ENCODE assay signal across 14 cellular contexts in the genomic region with DNA sequence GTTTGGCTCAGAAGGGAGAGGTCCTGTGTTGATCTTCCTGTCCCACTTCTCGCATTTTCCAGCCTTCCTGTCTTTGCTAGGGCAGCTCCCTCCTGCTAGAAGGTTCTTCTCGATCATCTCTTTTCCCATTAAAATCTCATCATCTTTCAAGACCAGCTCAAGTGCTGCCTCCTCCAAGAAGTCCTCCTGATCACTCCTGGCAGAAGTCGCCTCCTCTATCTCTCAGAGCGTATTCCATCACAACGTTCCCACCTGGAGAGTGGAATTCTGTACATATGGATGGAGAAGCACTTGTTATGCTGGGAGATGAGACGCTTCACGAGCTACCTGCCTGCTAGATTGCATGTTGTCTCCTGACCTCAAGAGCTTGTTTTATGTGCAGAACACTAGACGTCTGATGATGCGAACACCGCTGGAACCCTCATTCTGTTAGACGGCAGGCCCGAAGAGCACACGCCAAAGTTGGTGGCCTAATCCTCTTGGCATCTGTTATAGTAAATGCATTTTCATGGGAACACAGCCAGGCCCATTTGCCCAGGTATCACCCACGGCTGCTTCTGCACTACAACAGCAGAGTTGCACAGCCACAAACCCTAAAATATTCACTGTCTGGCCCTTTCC.
DNase-seq lines count a peak whose midpoint lies in the region; ATAC-seq, FAIRE-seq and TF ChIP-seq lines count a peak whose summit lies in the region.
"Had no signal": no experiment of that assay in that cellular context is flagged by ENCODE, and none has a peak within 500 bp of the region (broad histone marks: within the 10 kb centered on the region; RNA-seq: fewer than 3 reads in every experiment).

No MANE protein-coding gene starts in this region.

- H2AFZ ChIP-seq in PC-9: no peak overlapping the region
- no peak overlapping the region for H2AFZ ChIP-seq in H1 (ENCODE audit: low read length)

- peak overlapping the region; percentile 15 for H3K4me3 Mint-ChIP-seq in Calu3 (ENCODE audit: low read depth, unreplicated experiment)
- H3K4me3 Mint-ChIP-seq: WTC11 had no signal

- no peaks in the 10 kb centered on the region for H3K36me3 ChIP-seq in PC-9 (ENCODE audit: low read depth)
- no peaks in the 10 kb centered on the region for H3K36me3 ChIP-seq in H1 (ENCODE audit: control insufficient read depth in 2 of 4, insufficient read depth in 4 of 4, low read length in 3 of 4)

- POLR2A ChIA-PET in PC-9 (lab: Charles Lee; ENCODE audit: unreplicated experiment): interaction anchor here (0.7 to 1.5 kb wide), 7 partner anchors 10 to 229 kb away, joined by 3 to 23 read pairs (median 4); partner anchors contain the start of gene PAXIP1
- POLR2A ChIA-PET in H1 (lab: Charles Lee; ENCODE audit: partially characterized antibody): no interaction called here

- no peak for ATAC-seq in GM21825 (IDR thresholded peaks at IDR 0.05; ENCODE audit: unreplicated experiment)

- H2BK5ac ChIP-seq in H1 (ENCODE audit: low read depth, low read length): no peak overlapping the region

- peaks cover 14% of the 10 kb centered on the region for H3K36me3 Mint-ChIP-seq in Calu3 (ENCODE audit: insufficient read depth, unreplicated experiment)
- H3K36me3 Mint-ChIP-seq: WTC11 had no signal

- H2BK12ac ChIP-seq in H1 (ENCODE audit: low read depth, low read length): no peak overlapping the region

- H3K9me2 ChIP-seq in PC-9 (ENCODE audit: insufficient read depth): no peaks in the 10 kb centered on the region

- peaks cover 35% of the 10 kb centered on the region for H3K4me1 Mint-ChIP-seq in Calu3 (ENCODE audit: low read depth, unreplicated experiment)

- H4K8ac ChIP-seq in H1 (ENCODE audit: extremely low read depth, insufficient read depth, low read length): no peak overlapping the region

- H3K9ac ChIP-seq in H1 (replicated peaks in 1 of 4; ENCODE audit: extremely low read depth in 1 of 4, low read depth in 3 of 4, low read length in 3 of 4): no peak overlapping the region

- H2BK15ac ChIP-seq in H1 (ENCODE audit: low read length): 0 out of 2 replicates have a peak overlapping the region, but pooled peaks have one; percentile 89

- no peak overlapping the region for H3K56ac ChIP-seq in H1 (replicated peaks; ENCODE audit: insufficient read length, low read depth, low read length)

- peaks cover 4% of the 10 kb centered on the region; the same call in 1 of the 2 replicates for H3K27me3 ChIP-seq in PC-9 (ENCODE audit: insufficient read depth, low read depth)
- peaks cover 0 to 15% (median 7%) of the 10 kb centered on the region in 4 experiments; a peak in 5 of 7 replicates for H3K27me3 ChIP-seq in H1 (replicated peaks in 1 of 4; ENCODE audit: control insufficient read depth in 3 of 4, extremely low read depth in 1 of 4, insufficient read depth in 3 of 4, low read length in 3 of 4)

- no peaks in the 10 kb centered on the region for H3K23me2 ChIP-seq in H1 (ENCODE audit: low read depth, low read length)

- 0 out of 2 replicates have a peak overlapping the region, but pooled peaks have one; percentile 2 for H3K4me3 ChIP-seq in PC-9
- H3K4me3 ChIP-seq in H1 (ENCODE audit: extremely low read depth in 1 of 4, insufficient read depth in 2 of 4, low read depth in 3 of 4, low read length in 4 of 4): no peak overlapping the region
- H3K4me3 ChIP-seq: SK-N-MC had no signal

- H3K27ac Mint-ChIP-seq in Calu3 (ENCODE audit: unreplicated experiment): peak overlapping the region; percentile 93
- H3K27ac Mint-ChIP-seq: WTC11 had no signal

- H3K27ac ChIP-seq in PC-9 (peak overlapping the region; percentile 50), H1 (ENCODE audit: low read depth, low read length) (no peak overlapping the region)
- H3K27ac ChIP-seq: SK-N-MC had no signal

- H3K4me2 ChIP-seq in PC-9 (peak overlapping the region; percentile 56), H1 (ENCODE audit: insufficient read depth in 1 of 2, low read depth in 2 of 2, low read length in 2 of 2) (no peak overlapping the region)

- TF ChIP-seq RAD21 in H1 (IDR thresholded peaks at IDR 0.05 in 1 of 2, conservative IDR thresholded peaks at IDR 0.05 in 1 of 2; ENCODE audit: low read depth in 2 of 2, low read length in 2 of 2): no peak

- no peak overlapping the region for H2BK120ac ChIP-seq in H1 (replicated peaks; ENCODE audit: low read depth, low read length)

- no peak overlapping the region for H4K91ac ChIP-seq in H1 (replicated peaks; ENCODE audit: insufficient read length, low read length)

- BruUV-seq in Calu3 (replicated peaks; lab: Mats Ljungman, UMichigan) (TSS peak; percentile 93), PC-9 (replicated peaks; lab: Mats Ljungman, UMichigan) (TSS peak; percentile 92)

- H4K20me1 ChIP-seq in PC-9 (ENCODE audit: insufficient read depth): no peaks in the 10 kb centered on the region
- no peaks in the 10 kb centered on the region for H4K20me1 ChIP-seq in H1 (replicated peaks in 1 of 2; ENCODE audit: control insufficient read depth in 1 of 2, insufficient read depth in 2 of 2, low read length in 2 of 2)

- no peak overlapping the region for H3K14ac ChIP-seq in H1 (ENCODE audit: insufficient read length)

- no peaks in the 10 kb centered on the region for H3K27me3 Mint-ChIP-seq in Calu3 (ENCODE audit: unreplicated experiment)

- no peak overlapping the region for H3K18ac ChIP-seq in H1 (ENCODE audit: extremely low read depth, low read length)

- H3K4me1 ChIP-seq in PC-9 (replicated peaks; ENCODE audit: insufficient read depth) (peaks cover 16% of the 10 kb centered on the region), H1 (replicated peaks in 1 of 4; ENCODE audit: control insufficient read depth in 3 of 4, insufficient read depth in 4 of 4, low read length in 3 of 4) (peaks cover 0 to 19% (median 17%) of the 10 kb centered on the region in 4 experiments; a peak in 6 of 7 replicates)

- TF ChIP-seq CTCF in Calu3 (IDR thresholded peaks at IDR 0.05; ENCODE audit: unreplicated experiment) (no peak), PC-9 (conservative IDR thresholded peaks at IDR 0.05) (no peak), H1 (IDR thresholded peaks at IDR 0.05; ENCODE audit: control extremely low read depth in 1 of 3, insufficient read depth in 1 of 3, low read depth in 1 of 3, low read length in 3 of 3) (no peak)

- H4K5ac ChIP-seq in H1 (ENCODE audit: insufficient read length, low read depth, low read length): no peak overlapping the region

- no peak for TF ChIP-seq POLR2A in H1 (IDR thresholded peaks at IDR 0.05; ENCODE audit: control extremely low read depth in 1 of 2, low read depth in 2 of 2, low read length in 2 of 2)

- H3F3A ChIP-seq in PC-9 (ENCODE audit: insufficient read depth, low read depth): peaks cover 15% of the 10 kb centered on the region

- no peak for FAIRE-seq in H1 (lab: Jason Lieb, UNC)

- H3K9me3 ChIP-seq in PC-9 (ENCODE audit: insufficient read depth, low read depth): no peaks in the 10 kb centered on the region
- no peaks in the 10 kb centered on the region; a peak in 1 of 4 replicates for H3K9me3 ChIP-seq in H1 (ENCODE audit: insufficient read depth in 2 of 2, low read depth in 1 of 2, low read length in 1 of 2)

- no peak overlapping the region for H2AK5ac ChIP-seq in H1 (ENCODE audit: low read depth, low read length)

- no peak overlapping the region for H3K4ac ChIP-seq in H1 (replicated peaks; ENCODE audit: insufficient read length, low read depth, low read length)

- H3K23ac ChIP-seq in H1 (ENCODE audit: insufficient read length): no peak overlapping the region

- no peak overlapping the region for H2BK20ac ChIP-seq in H1 (ENCODE audit: low read length)

- CTCF ChIA-PET in Calu3 (lab: Charles Lee): interaction anchor here (0.6 to 1.2 kb wide), 2 partner anchors 10 to 60 kb away, joined by 3 to 5 read pairs; no protein-coding TSS in a partner anchor
- CTCF ChIA-PET in PC-9 (lab: Charles Lee): no interaction called here
- CTCF ChIA-PET in H1 (lab: Charles Lee; ENCODE audit: partially characterized antibody): interaction anchor here (0.7 to 1.2 kb wide), 2 partner anchors 8 to 17 kb away, joined by 3 to 4 read pairs; no protein-coding TSS in a partner anchor

- intact Hi-C loops in Calu3 (cut with micrococcal nuclease; ENCODE audit: unreplicated experiment) (loop anchor here (5.0 kb wide), 2 partner anchors 37 to 113 kb away; no protein-coding TSS in a partner anchor), PC-9 (cut with micrococcal nuclease; ENCODE audit: unreplicated experiment) (loop anchor here (1.0 kb wide), 6 partner anchors 15 to 78 kb away; partner anchors contain the start of gene INSIG1), posterior vena cava (cut with DNase I) (no loop called here)

- no peak for DNase-seq in Calu3
- DNase-seq in PC-9: no peak
- DNase-seq in H1 (ENCODE audit: low read depth in 1 of 2, low spot score in 2 of 2): no peak
- peak; percentile 35 for DNase-seq in posterior vena cava (ENCODE audit: low spot score)
- DNase-seq in inferior parietal cortex (ENCODE audit: extremely low spot score): no peak
- DNase-seq in HCEC 1CT: no peak
- no peak for DNase-seq in kidney tubule cell (ENCODE audit: low spot score)
- DNase-seq: activated gamma-delta T cell treated with Interleukin-2 at 50 U/mL for 16 hours; DND-41; NCI-H2081; NK-92 treated with Interleukin-12 subunit alpha and Interleukin-12 subunit beta, amount 100 ng/mL, for 24 hours had no signal

- no peak for TF ChIP-seq EP300 in H1 (IDR thresholded peaks at IDR 0.05; ENCODE audit: borderline replicate concordance in 1 of 2, low read depth in 2 of 2, low read length in 2 of 2)

- no peaks in the 10 kb centered on the region for H3K9me3 Mint-ChIP-seq in Calu3 (ENCODE audit: low read depth, unreplicated experiment)

- 91% methylated on average over 14 of the region's 14 CpGs; no CpG with 5 or more reads in 1 of the 2 experiments for WGBS in H1 (ENCODE audit: extremely low coverage in 1 of 2, insufficient coverage in 1 of 2, insufficient read length in 1 of 2, insufficient replicate concordance in 2 of 2, low coverage in 1 of 2, low lambda C conversion rate in 2 of 2, missing lambda C conversion rate in 1 of 2), 2 experiments

- no peaks in the 10 kb centered on the region for H3K79me1 ChIP-seq in H1 (ENCODE audit: low read depth, low read length)

- H3K79me2 ChIP-seq in PC-9 (ENCODE audit: low read depth): no peaks in the 10 kb centered on the region
- H3K79me2 ChIP-seq in H1 (ENCODE audit: control insufficient read depth in 1 of 2, insufficient read depth in 2 of 2, low read length in 2 of 2): no peaks in the 10 kb centered on the region

TF ChIP-seq in H1, 55 proteins besides CTCF, POLR2A, EP300 and RAD21 (continues in another document):
- no peak for TF ChIP-seq USF2 (IDR thresholded peaks at IDR 0.05; ENCODE audit: low read length)
- TF ChIP-seq SIX5 (IDR thresholded peaks at IDR 0.05; ENCODE audit: low read depth, low read length): no peak
- TF ChIP-seq SP1 (IDR thresholded peaks at IDR 0.05; ENCODE audit: low read depth, low read length): no peak
- no peak for TF ChIP-seq KDM1A (IDR thresholded peaks at IDR 0.05; ENCODE audit: borderline replicate concordance, low read length)

Comparison
In these comparisons a context has a peak if more than half of its experiments do, and no peak if none do; other contexts are left out.
1. intact Hi-C loops: an anchor here in Calu3 (5.0 kb wide) and PC-9 (1.0 kb wide); none called in posterior vena cava.